ENCODE assay signal across 32 cellular contexts in the genomic region with DNA sequence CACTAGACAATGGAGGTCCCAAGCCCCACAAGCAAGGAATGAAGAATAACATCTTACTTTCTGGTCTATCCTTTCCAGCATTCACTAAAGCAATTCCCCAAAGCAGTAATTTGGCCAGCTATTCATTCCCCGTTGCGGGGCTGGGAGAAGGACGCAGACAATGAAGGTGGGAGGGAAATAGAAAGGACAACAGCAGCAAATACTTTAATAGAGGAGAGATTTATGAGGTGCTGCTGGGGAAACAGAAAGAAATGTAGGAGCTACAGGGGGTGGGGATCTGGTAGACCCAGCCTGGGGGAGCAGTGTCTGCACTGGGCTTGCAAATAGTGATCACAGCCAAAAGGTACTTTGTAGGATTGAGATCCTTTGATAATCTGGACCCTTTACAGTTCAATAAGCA.
"Had no signal": no experiment of that assay in that cellular context is flagged by ENCODE, and none has a peak within 500 bp of the region (broad histone marks: within the 10 kb centered on the region; RNA-seq: fewer than 3 reads in every experiment).

No MANE protein-coding gene starts in this region.

- H3K9me3 Mint-ChIP-seq: activated CD4-positive, alpha-beta memory T cell treated with anti-CD3 and anti-CD28 coated beads for 36 hours; activated naive CD4-positive, alpha-beta T cell treated with anti-CD3 and anti-CD28 coated beads for 36 hours; activated naive CD4-positive, alpha-beta T cell treated with anti-CD3 and anti-CD28 coated beads, Interleukin-2, amount 50 U/mL, for 24 hours; activated naive CD8-positive, alpha-beta T cell treated with anti-CD3 and anti-CD28 coated beads for 36 hours; activated naive CD8-positive, alpha-beta T cell treated with anti-CD3 and anti-CD28 coated beads, Interleukin-2, amount 50 U/mL, for 24 hours; activated T-helper 1 cell treated with anti-CD3 and anti-CD28 coated beads, Interleukin-12 subunit alpha, Interleukin-12 subunit beta, Interleukin-2, Interleukin-4 antibody, amounts not matched to agents 30 ng/mL and 10 ng/mL and 1 ng/mL, durations not matched to agents 14 hours and 24 hours and 36 hours; activated T-helper 2 cell treated with anti-CD3 and anti-CD28 coated beads, Interferon-gamma antibody, Interleukin-2, Interleukin-4, amounts not matched to agents 10 μg/mL and 5 μg/mL and 100 μg/mL, durations not matched to agents 14 hours and 24 hours and 36 hours; brain; T-cell; T-helper 1 cell treated with Interleukin-12 subunit alpha and Interleukin-12 subunit beta and Interleukin-4 antibody, amounts not matched to agents 30 μg/mL and 1 μg/mL, for 36 hours; T-helper 2 cell treated with Interferon-gamma antibody and Interleukin-4, amounts not matched to agents 5 μg/mL and 100 μg/mL, for 36 hours had no signal

- ATAC-seq: activated CD4-positive, alpha-beta T cell treated with anti-CD3 and anti-CD28 coated beads for 36 hours; activated CD8-positive, alpha-beta memory T cell treated with anti-CD3 and anti-CD28 coated beads, Interleukin-2, amount 10 ng/mL, durations not matched to agents 7 days and 5 days; activated CD8-positive, alpha-beta T cell treated with anti-CD3 and anti-CD28 coated beads, Interleukin-2, amount 10 ng/mL, durations not matched to agents 7 days and 5 days; activated naive CD8-positive, alpha-beta T cell treated with anti-CD3 and anti-CD28 coated beads, Interleukin-2, amount 50 U/mL, for 24 hours; esophagus mucosa; T-cell had no signal

- H3K4me3 Mint-ChIP-seq: activated CD4-positive, alpha-beta memory T cell treated with anti-CD3 and anti-CD28 coated beads for 36 hours; activated CD4-positive, alpha-beta T cell treated with anti-CD3 and anti-CD28 coated beads for 36 hours; activated CD4-positive, alpha-beta T cell treated with anti-CD3 and anti-CD28 coated beads, Interleukin-2, amount 10 ng/mL, durations not matched to agents 24 days and 14 days; activated CD8-positive, alpha-beta memory T cell treated with anti-CD3 and anti-CD28 coated beads, Interleukin-2, amount 10 ng/mL, durations not matched to agents 7 days and 5 days; activated CD8-positive, alpha-beta T cell treated with anti-CD3 and anti-CD28 coated beads, Interleukin-2, amount 10 ng/mL, durations not matched to agents 7 days and 5 days; activated naive CD4-positive, alpha-beta T cell treated with anti-CD3 and anti-CD28 coated beads for 36 hours; activated naive CD4-positive, alpha-beta T cell treated with anti-CD3 and anti-CD28 coated beads, Interleukin-2, amount 50 U/mL, for 24 hours; activated naive CD8-positive, alpha-beta T cell treated with anti-CD3 and anti-CD28 coated beads for 36 hours; activated naive CD8-positive, alpha-beta T cell treated with anti-CD3 and anti-CD28 coated beads, Interleukin-2, amount 50 U/mL, for 24 hours; activated T-helper 1 cell treated with anti-CD3 and anti-CD28 coated beads, Interleukin-12 subunit alpha, Interleukin-12 subunit beta, Interleukin-2, Interleukin-4 antibody, amounts not matched to agents 30 ng/mL and 10 ng/mL and 1 ng/mL, durations not matched to agents 14 hours and 24 hours and 36 hours; brain; T-cell; T-helper 1 cell treated with Interleukin-12 subunit alpha and Interleukin-12 subunit beta and Interleukin-4 antibody, amounts not matched to agents 30 μg/mL and 1 μg/mL, for 36 hours; T-helper 2 cell treated with Interferon-gamma antibody and Interleukin-4, amounts not matched to agents 5 μg/mL and 100 μg/mL, for 36 hours had no signal

- H3K27ac Mint-ChIP-seq: activated CD4-positive, alpha-beta memory T cell treated with anti-CD3 and anti-CD28 coated beads for 36 hours; activated CD4-positive, alpha-beta T cell treated with anti-CD3 and anti-CD28 coated beads for 36 hours; activated CD4-positive, alpha-beta T cell treated with anti-CD3 and anti-CD28 coated beads, Interleukin-2, amount 10 ng/mL, durations not matched to agents 24 days and 14 days; activated CD8-positive, alpha-beta memory T cell treated with anti-CD3 and anti-CD28 coated beads, Interleukin-2, amount 10 ng/mL, durations not matched to agents 7 days and 5 days; activated CD8-positive, alpha-beta T cell treated with anti-CD3 and anti-CD28 coated beads, Interleukin-2, amount 10 ng/mL, durations not matched to agents 7 days and 5 days; activated naive CD4-positive, alpha-beta T cell treated with anti-CD3 and anti-CD28 coated beads for 36 hours; activated naive CD4-positive, alpha-beta T cell treated with anti-CD3 and anti-CD28 coated beads, Interleukin-2, amount 50 U/mL, for 24 hours; activated naive CD8-positive, alpha-beta T cell treated with anti-CD3 and anti-CD28 coated beads for 36 hours; activated naive CD8-positive, alpha-beta T cell treated with anti-CD3 and anti-CD28 coated beads, Interleukin-2, amount 50 U/mL, for 24 hours; activated T-helper 1 cell treated with anti-CD3 and anti-CD28 coated beads, Interleukin-12 subunit alpha, Interleukin-12 subunit beta, Interleukin-2, Interleukin-4 antibody, amounts not matched to agents 30 ng/mL and 10 ng/mL and 1 ng/mL, durations not matched to agents 14 hours and 24 hours and 36 hours; activated T-helper 2 cell treated with anti-CD3 and anti-CD28 coated beads, Interferon-gamma antibody, Interleukin-2, Interleukin-4, amounts not matched to agents 10 μg/mL and 5 μg/mL and 100 μg/mL, durations not matched to agents 14 hours and 24 hours and 36 hours; brain; T-cell; T-helper 1 cell treated with Interleukin-12 subunit alpha and Interleukin-12 subunit beta and Interleukin-4 antibody, amounts not matched to agents 30 μg/mL and 1 μg/mL, for 36 hours; T-helper 2 cell treated with Interferon-gamma antibody and Interleukin-4, amounts not matched to agents 5 μg/mL and 100 μg/mL, for 36 hours had no signal

- DNase-seq: activated CD4-positive, alpha-beta memory T cell treated with anti-CD3 and anti-CD28 coated beads for 36 hours; activated CD4-positive, alpha-beta T cell treated with anti-CD3 and anti-CD28 coated beads for 36 hours; activated CD4-positive, alpha-beta T cell treated with anti-CD3 and anti-CD28 coated beads, Interleukin-2, amount 10 ng/mL, durations not matched to agents 24 days and 14 days; activated CD4-positive, CD25-positive, alpha-beta regulatory T cell; activated CD4-positive, CD25-positive, alpha-beta regulatory T cell treated with anti-CD3 and anti-CD28 coated beads, Interleukin-2, amount 50 U/mL, for 72 hours; activated CD8-positive, alpha-beta memory T cell treated with anti-CD3 and anti-CD28 coated beads, Interleukin-2, amount 10 ng/mL, durations not matched to agents 7 days and 5 days; activated CD8-positive, alpha-beta memory T cell treated with anti-CD3 and anti-CD28 coated beads, Interleukin-2, amount 50 U/mL, for 4 hours; activated CD8-positive, alpha-beta T cell treated with anti-CD3 and anti-CD28 coated beads, Interleukin-2, amount 10 ng/mL, durations not matched to agents 7 days and 5 days; activated effector memory CD4-positive, alpha-beta T cell treated with anti-CD3 and anti-CD28 coated beads, Interleukin-2, amount 50 U/mL, for 16 hours; activated naive CD4-positive, alpha-beta T cell treated with anti-CD3 and anti-CD28 coated beads for 36 hours; activated naive CD8-positive, alpha-beta T cell treated with anti-CD3 and anti-CD28 coated beads for 36 hours; activated naive CD8-positive, alpha-beta T cell treated with anti-CD3 and anti-CD28 coated beads, Interleukin-2, amount 50 U/mL, for 24 hours; activated T-cell treated with anti-CD3 and anti-CD28 coated beads, Interleukin-2, amount 50 U/mL, for 1 hour; activated T-cell treated with anti-CD3 and anti-CD28 coated beads, Interleukin-2, amount 50 U/mL, for 48 hours; adrenal gland; amygdala; aorta; central memory CD4-positive, alpha-beta T cell; cerebellar nuclear complex; colonic mucosa; effector CD8-positive, alpha-beta T cell; foreskin fibroblast; SW 1271; T-cell; T1000 had no signal

- H3K36me3 Mint-ChIP-seq: activated CD4-positive, alpha-beta memory T cell treated with anti-CD3 and anti-CD28 coated beads for 36 hours; activated CD8-positive, alpha-beta memory T cell treated with anti-CD3 and anti-CD28 coated beads, Interleukin-2, amount 10 ng/mL, durations not matched to agents 7 days and 5 days; activated naive CD4-positive, alpha-beta T cell treated with anti-CD3 and anti-CD28 coated beads, Interleukin-2, amount 50 U/mL, for 24 hours; activated naive CD8-positive, alpha-beta T cell treated with anti-CD3 and anti-CD28 coated beads for 36 hours; brain; T-cell had no signal

- H3K27me3 Mint-ChIP-seq: activated CD4-positive, alpha-beta T cell treated with anti-CD3 and anti-CD28 coated beads for 36 hours; activated naive CD4-positive, alpha-beta T cell treated with anti-CD3 and anti-CD28 coated beads, Interleukin-2, amount 50 U/mL, for 24 hours had no signal

- H3K4me1 Mint-ChIP-seq: brain had no signal
